31 cellular contexts compared by ENCODE assay signal in the genomic region with DNA sequence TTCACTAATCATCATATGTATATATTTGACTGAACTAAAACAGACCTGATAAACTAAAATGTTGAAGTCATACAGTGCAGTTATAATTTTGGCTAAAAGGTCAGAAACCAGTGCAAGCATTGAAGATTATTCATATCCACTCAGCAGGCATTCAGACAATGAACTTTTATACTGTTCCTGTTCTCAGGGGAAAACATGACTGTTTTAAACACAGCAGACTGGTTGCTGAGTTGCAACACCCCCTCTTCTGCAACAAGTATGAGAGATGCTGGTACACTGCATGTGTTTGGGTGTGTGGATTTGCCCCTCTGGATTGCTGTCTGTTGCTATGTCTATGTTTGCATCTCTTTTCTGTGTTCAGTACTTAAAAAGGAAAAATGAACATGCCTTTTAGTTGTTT.
DNase-seq lines count a peak whose midpoint lies in the region; ATAC-seq and TF ChIP-seq lines count a peak whose summit lies in the region.
"Had no signal": no experiment of that assay in that cellular context is flagged by ENCODE, and none has a peak within 500 bp of the region (broad histone marks: within the 10 kb centered on the region; RNA-seq: fewer than 3 reads in every experiment).

No MANE protein-coding gene starts in this region.

- ATAC-seq in left lobe of liver (peak; percentile 49), SK-N-SH treated with all-trans-retinoic acid at 6 μM for 48 hours (no peak)
- ATAC-seq: activated CD4-positive, CD25-positive, alpha-beta regulatory T cell treated with anti-CD3 and anti-CD28 coated beads, Interleukin-2, amount 50 U/mL, for 24 hours; left colon; T-cell had no signal

- no peak overlapping the region for H3K27ac Mint-ChIP-seq in neural progenitor cell
- H3K27ac Mint-ChIP-seq: activated T-cell treated with anti-CD3 and anti-CD28 coated beads, Interleukin-2, amount 50 U/mL, for 24 hours; dendritic cell treated with granulocyte-macrophage colony-stimulating factor and Interleukin-4, amounts not matched to agents 40 ng/mL and 50 ng/mL, for 4 days; H9; naive B cell; T-cell had no signal

- H3K27me3 Mint-ChIP-seq in neural progenitor cell (ENCODE audit: insufficient read depth, low read depth): peaks cover 5% of the 10 kb centered on the region
- H3K27me3 Mint-ChIP-seq: activated T-cell treated with anti-CD3 and anti-CD28 coated beads, Interleukin-2, amount 50 U/mL, for 24 hours; dendritic cell treated with granulocyte-macrophage colony-stimulating factor and Interleukin-4, amounts not matched to agents 40 ng/mL and 50 ng/mL, for 4 days; naive B cell; T-cell had no signal

- H3K4me3 ChIP-seq in AG04450 (ENCODE audit: low read depth, low read length): no peak overlapping the region
- H3K4me3 ChIP-seq in choroid plexus epithelial cell (ENCODE audit: low read depth, low read length): no peak overlapping the region
- no peak overlapping the region for H3K4me3 ChIP-seq in neural progenitor cell
- H3K4me3 ChIP-seq: adrenal gland, PC-9, smooth muscle cell, thoracic aorta, vagina had no signal

- H3K27me3 ChIP-seq in AG04450 (ENCODE audit: control insufficient read depth, insufficient read depth, low read length) (no peaks in the 10 kb centered on the region), neural progenitor cell (no peaks in the 10 kb centered on the region)
- H3K27me3 ChIP-seq: adrenal gland, vagina had no signal

- no peak overlapping the region for H3K4me3 Mint-ChIP-seq in neural progenitor cell
- H3K4me3 Mint-ChIP-seq: activated T-cell treated with anti-CD3 and anti-CD28 coated beads, Interleukin-2, amount 50 U/mL, for 24 hours; dendritic cell treated with granulocyte-macrophage colony-stimulating factor and Interleukin-4, amounts not matched to agents 40 ng/mL and 50 ng/mL, for 4 days; H9; naive B cell; T-cell had no signal

- H4K20me1 ChIP-seq in neural progenitor cell (ENCODE audit: low read depth): no peaks in the 10 kb centered on the region

- POLR2A ChIA-PET in AG04450 (lab: Yijun Ruan, JAX): no interaction called here

- H3K9ac ChIP-seq in neural progenitor cell: no peak overlapping the region

- H3K4me2 ChIP-seq in neural progenitor cell: no peak overlapping the region
- H3K4me2 ChIP-seq: PC-9, smooth muscle cell had no signal

- H2AFZ ChIP-seq in neural progenitor cell (replicated peaks): no peak overlapping the region
- H2AFZ ChIP-seq: PC-9 had no signal

- H3K27ac ChIP-seq in AG04450 (ENCODE audit: low read depth, low read length) (no peak overlapping the region), neural progenitor cell (no peak overlapping the region)
- H3K27ac ChIP-seq: adrenal gland, C4-2B, PC-9, thoracic aorta, vagina had no signal

- H3K36me3 Mint-ChIP-seq in neural progenitor cell: no peaks in the 10 kb centered on the region
- H3K36me3 Mint-ChIP-seq: naive B cell, T-cell had no signal

- peaks cover 25% of the 10 kb centered on the region for H3K4me1 Mint-ChIP-seq in neural progenitor cell
- H3K4me1 Mint-ChIP-seq: H9, naive B cell, T-cell had no signal

- CTCF ChIA-PET in AG04450 (lab: Charles Lee): no interaction called here

- no peaks in the 10 kb centered on the region for H3K36me3 ChIP-seq in neural progenitor cell
- H3K36me3 ChIP-seq: adrenal gland, thoracic aorta, vagina had no signal

- H3K79me2 ChIP-seq in neural progenitor cell (ENCODE audit: low read depth): no peaks in the 10 kb centered on the region

- H3K9me3 ChIP-seq in AG04450 (ENCODE audit: control insufficient read depth, insufficient read depth, low read length) (no peaks in the 10 kb centered on the region), neural progenitor cell (ENCODE audit: low read depth) (no peaks in the 10 kb centered on the region)
- H3K9me3 ChIP-seq: adrenal gland, thoracic aorta, vagina had no signal

- no peaks in the 10 kb centered on the region for H3F3A ChIP-seq in neural progenitor cell (ENCODE audit: low read depth)

- peak; percentile 4 for DNase-seq in AG04450 (ENCODE audit: low read depth, low spot score)
- peak; percentile 6 for DNase-seq in HS-5 (ENCODE audit: low read depth)
- DNase-seq in choroid plexus epithelial cell (ENCODE audit: low read depth): peak; percentile 84
- DNase-seq in left lobe of liver (ENCODE audit: low spot score): no peak
- DNase-seq in central memory CD4-positive, alpha-beta T cell: no peak
- no peak for DNase-seq in hypothalamus (lab: John Stamatoyannopoulos, UW)
- DNase-seq in neural progenitor cell (ENCODE audit: low spot score): no peak
- DNase-seq: ACHN; activated gamma-delta T cell treated with Interleukin-2 at 50 U/mL for 16 hours; activated T-cell treated with anti-CD3 and anti-CD28 coated beads, Interleukin-2, amount 50 U/mL, for 24 hours; adrenal gland; Calu3; DND-41; H9; left colon; naive B cell; NCI-H1417 treated with DMSO at 0.1 percent for 48 hours; NK-92 treated with Interleukin-12 subunit alpha and Interleukin-12 subunit beta, amount 100 ng/mL, for 24 hours; nucleus accumbens; PC-9; Right ventricle myocardium superior; stimulated activated CD4-positive, alpha-beta T cell treated with anti-CD3 and anti-CD28 coated beads, Interleukin-2, amount 100 ng/mL, for 48 hours; stimulated activated naive CD4-positive, alpha-beta T cell treated with Interleukin-2 at 50 U/mL for 16 hours; T-cell had no signal

- no peaks in the 10 kb centered on the region for H3K4me1 ChIP-seq in neural progenitor cell
- H3K4me1 ChIP-seq: adrenal gland, vagina had no signal

- H3K9me3 Mint-ChIP-seq in neural progenitor cell: no peaks in the 10 kb centered on the region
- H3K9me3 Mint-ChIP-seq: activated T-cell treated with anti-CD3 and anti-CD28 coated beads, Interleukin-2, amount 50 U/mL, for 24 hours; dendritic cell treated with granulocyte-macrophage colony-stimulating factor and Interleukin-4, amounts not matched to agents 40 ng/mL and 50 ng/mL, for 4 days; H9; naive B cell; T-cell had no signal

- TF ChIP-seq CTCF in AG04450 (IDR thresholded peaks at IDR 0.05; ENCODE audit: low read depth, low read length) (no peak), choroid plexus epithelial cell (conservative IDR thresholded peaks at IDR 0.05; ENCODE audit: low read depth, low read length) (no peak), neural progenitor cell (IDR thresholded peaks at IDR 0.05) (no peak)

TF ChIP-seq in SK-N-SH treated with all-trans-retinoic acid at 6 μM for 48 hours, 23 proteins besides CTCF, POLR2A, EP300 and RAD21 (continues in another document):
- TF ChIP-seq PPARA (CRISPR knock-in tag; IDR thresholded peaks at IDR 0.05; ENCODE audit: borderline replicate concordance) (no peak), BACH2 (CRISPR knock-in tag; IDR thresholded peaks at IDR 0.05; ENCODE audit: borderline replicate concordance) (no peak), CSDC2 (CRISPR knock-in tag; IDR thresholded peaks at IDR 0.05) (no peak), SNAI2 (CRISPR knock-in tag; IDR thresholded peaks at IDR 0.05) (no peak), ZC3H10 (CRISPR knock-in tag; IDR thresholded peaks at IDR 0.05) (no peak), ZNF565 (CRISPR knock-in tag; conservative IDR thresholded peaks at IDR 0.05; ENCODE audit: low read depth) (no peak), ARNTL (CRISPR knock-in tag; IDR thresholded peaks at IDR 0.05; ENCODE audit: borderline replicate concordance, low read depth) (no peak), ZNF70 (CRISPR knock-in tag; IDR thresholded peaks at IDR 0.05) (no peak), RARB (CRISPR knock-in tag; IDR thresholded peaks at IDR 0.05) (no peak), OSR1 (CRISPR knock-in tag; IDR thresholded peaks at IDR 0.05) (no peak), GLIS3 (CRISPR knock-in tag; IDR thresholded peaks at IDR 0.05) (no peak), TCF4 (CRISPR knock-in tag; IDR thresholded peaks at IDR 0.05; ENCODE audit: borderline replicate concordance) (no peak), ZNF8 (CRISPR knock-in tag; IDR thresholded peaks at IDR 0.05) (no peak), ISL1 (CRISPR knock-in tag; IDR thresholded peaks at IDR 0.05) (no peak)
- TF ChIP-seq, protein P1, sequence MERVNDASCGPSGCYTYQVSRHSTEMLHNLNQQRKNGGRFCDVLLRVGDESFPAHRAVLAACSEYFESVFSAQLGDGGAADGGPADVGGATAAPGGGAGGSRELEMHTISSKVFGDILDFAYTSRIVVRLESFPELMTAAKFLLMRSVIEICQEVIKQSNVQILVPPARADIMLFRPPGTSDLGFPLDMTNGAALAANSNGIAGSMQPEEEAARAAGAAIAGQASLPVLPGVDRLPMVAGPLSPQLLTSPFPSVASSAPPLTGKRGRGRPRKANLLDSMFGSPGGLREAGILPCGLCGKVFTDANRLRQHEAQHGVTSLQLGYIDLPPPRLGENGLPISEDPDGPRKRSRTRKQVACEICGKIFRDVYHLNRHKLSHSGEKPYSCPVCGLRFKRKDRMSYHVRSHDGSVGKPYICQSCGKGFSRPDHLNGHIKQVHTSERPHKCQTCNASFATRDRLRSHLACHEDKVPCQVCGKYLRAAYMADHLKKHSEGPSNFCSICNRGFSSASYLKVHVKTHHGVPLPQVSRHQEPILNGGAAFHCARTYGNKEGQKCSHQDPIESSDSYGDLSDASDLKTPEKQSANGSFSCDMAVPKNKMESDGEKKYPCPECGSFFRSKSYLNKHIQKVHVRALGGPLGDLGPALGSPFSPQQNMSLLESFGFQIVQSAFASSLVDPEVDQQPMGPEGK (CRISPR knock-in tag; IDR thresholded peaks at IDR 0.05; ENCODE audit: borderline replicate concordance): no peak
- TF ChIP-seq, protein P2, sequence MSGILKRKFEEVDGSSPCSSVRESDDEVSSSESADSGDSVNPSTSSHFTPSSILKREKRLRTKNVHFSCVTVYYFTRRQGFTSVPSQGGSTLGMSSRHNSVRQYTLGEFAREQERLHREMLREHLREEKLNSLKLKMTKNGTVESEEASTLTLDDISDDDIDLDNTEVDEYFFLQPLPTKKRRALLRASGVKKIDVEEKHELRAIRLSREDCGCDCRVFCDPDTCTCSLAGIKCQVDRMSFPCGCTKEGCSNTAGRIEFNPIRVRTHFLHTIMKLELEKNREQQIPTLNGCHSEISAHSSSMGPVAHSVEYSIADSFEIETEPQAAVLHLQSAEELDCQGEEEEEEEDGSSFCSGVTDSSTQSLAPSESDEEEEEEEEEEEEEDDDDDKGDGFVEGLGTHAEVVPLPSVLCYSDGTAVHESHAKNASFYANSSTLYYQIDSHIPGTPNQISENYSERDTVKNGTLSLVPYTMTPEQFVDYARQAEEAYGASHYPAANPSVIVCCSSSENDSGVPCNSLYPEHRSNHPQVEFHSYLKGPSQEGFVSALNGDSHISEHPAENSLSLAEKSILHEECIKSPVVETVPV (CRISPR knock-in tag; IDR thresholded peaks at IDR 0.05): no peak

Comparison
In these comparisons a context has a peak if more than half of its experiments do, and no peak if none do; other contexts are left out.
1. DNase-seq: peak in AG04450 (single experiment), HS-5 (single experiment) and choroid plexus epithelial cell (single experiment); none in left lobe of liver (single experiment), central memory CD4-positive, alpha-beta T cell (single experiment), hypothalamus (0 of 51) and neural progenitor cell (single experiment).